8 cellular contexts compared by ENCODE assay signal in the genomic region with DNA sequence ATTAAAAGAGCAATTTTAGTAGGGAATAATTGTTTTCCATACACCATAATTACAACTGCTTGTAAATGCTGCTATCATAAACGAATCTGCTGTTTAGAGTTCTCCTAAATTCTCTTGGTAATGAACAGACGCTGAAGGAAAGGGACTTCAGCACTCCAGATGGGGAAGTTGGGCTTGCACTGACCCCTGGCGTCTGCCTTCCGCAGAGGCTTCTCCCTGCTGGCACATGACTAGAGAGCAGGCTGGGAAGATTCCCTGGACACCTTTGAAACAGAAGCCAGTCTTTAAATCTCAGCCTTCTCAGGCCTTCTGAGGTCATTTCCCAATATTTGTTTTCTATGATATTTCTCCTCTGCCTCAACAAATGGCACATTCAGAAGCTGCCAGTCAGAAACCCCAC.
DNase-seq lines count a peak whose midpoint lies in the region; ATAC-seq and TF ChIP-seq lines count a peak whose summit lies in the region.

No MANE protein-coding gene starts in this region.

- DNase-seq in DMS53 (lab: John Stamatoyannopoulos, UW), result peak; percentile 76
- peak; percentile 10 for DNase-seq in glomerular endothelial cell (ENCODE audit: extremely low read depth, low read depth, low spot score)
- DNase-seq in pons (ENCODE audit: low spot score), result peak; percentile 56
- DNase-seq in cortex of kidney (lab: John Stamatoyannopoulos, UW), result no peak

- TF ChIP-seq CTCF in LNCAP (IDR thresholded peaks at IDR 0.05) (peak; percentile 80), VCaP (conservative IDR thresholded peaks at IDR 0.05) (peak; percentile 97)

- H3K27ac ChIP-seq in VCaP, result 0 out of 2 replicates have a peak overlapping the region, but pooled peaks have one; percentile 10

- ATAC-seq in HG02938 (IDR thresholded peaks at IDR 0.05; ENCODE audit: unreplicated experiment) (no peak), HG03196 (IDR thresholded peaks at IDR 0.05; ENCODE audit: unreplicated experiment) (no peak)
